In the genomic region with DNA sequence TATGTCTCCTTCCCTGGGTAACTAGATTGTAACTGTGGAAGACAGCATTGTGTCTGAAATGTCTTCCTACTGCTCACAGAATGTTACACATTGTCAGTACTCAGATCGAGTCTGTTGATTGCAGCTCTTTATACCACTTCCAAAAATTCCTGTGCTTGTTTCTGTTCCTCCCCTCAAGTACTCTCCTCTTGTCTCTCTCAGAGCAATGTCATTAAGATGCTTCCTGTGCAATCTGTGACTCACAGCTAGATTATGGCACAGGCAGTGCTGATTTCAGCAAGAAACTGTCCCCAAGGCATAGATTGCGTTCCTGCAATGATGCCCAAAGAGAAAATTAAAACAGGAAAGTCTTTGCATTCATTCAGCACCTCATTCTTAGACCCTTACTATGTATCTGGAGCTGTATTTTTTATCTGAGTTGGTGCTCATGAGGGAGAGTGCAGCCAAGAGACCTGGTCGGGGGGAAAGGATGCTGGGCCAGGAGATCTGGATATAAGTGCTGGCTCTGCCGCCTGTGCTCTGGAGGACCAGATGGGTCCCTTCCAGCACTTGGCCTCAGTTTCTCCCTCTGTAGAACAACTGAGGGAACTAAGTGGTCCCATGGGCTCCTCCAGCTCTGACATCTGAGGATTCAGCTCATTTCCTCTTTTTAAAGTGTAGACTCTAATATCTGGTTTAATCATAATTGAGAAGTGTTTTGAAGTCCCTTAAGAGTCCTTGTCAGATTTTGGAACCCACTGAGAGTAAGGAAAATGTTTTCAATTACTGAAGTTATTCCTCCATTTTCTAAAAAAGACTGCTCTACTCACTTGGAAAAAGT, we compare ENCODE assay signal across 9 cellular contexts. TPM values are rescaled to one million over a fixed set of nuclear protein-coding genes. Genes with fewer than 3 reads are reported as not detected.
DNase-seq lines count a peak whose midpoint lies in the region; ATAC-seq, FAIRE-seq and TF ChIP-seq lines count a peak whose summit lies in the region.
"Had no signal": no experiment of that assay in that cellular context is flagged by ENCODE, and none has a peak within 500 bp of the region (broad histone marks: within the 10 kb centered on the region; RNA-seq: fewer than 3 reads in every experiment).

No MANE protein-coding gene starts in this region.

- H3K4me1 ChIP-seq in Loucy (ENCODE audit: insufficient read depth, low read length, poor library complexity, severe bottlenecking) (peaks cover 8% of the 10 kb centered on the region), mucosa of descending colon (ENCODE audit: low read depth) (no peaks in the 10 kb centered on the region), MM.1S (ENCODE audit: low read length) (no peaks in the 10 kb centered on the region)

- no peak overlapping the region for H3K4me2 ChIP-seq in Loucy (ENCODE audit: low read depth, low read length, poor library complexity, severe bottlenecking)
- no peak overlapping the region for H3K4me2 ChIP-seq in MM.1S (ENCODE audit: low read depth, low read length)

- H3K27me3 ChIP-seq in Loucy (ENCODE audit: insufficient read depth, low read length, poor library complexity, severe bottlenecking), result no peaks in the 10 kb centered on the region
- H3K27me3 ChIP-seq in bronchial epithelial cell (ENCODE audit: control insufficient read depth, insufficient read depth, low read length), result no peaks in the 10 kb centered on the region
- no peaks in the 10 kb centered on the region for H3K27me3 ChIP-seq in MM.1S (replicated peaks; ENCODE audit: insufficient read depth, low read length)

- H2AFZ ChIP-seq in Loucy (ENCODE audit: low read length) (peak overlapping the region; percentile 46; the same call in 1 of the 2 replicates), MM.1S (ENCODE audit: low read length) (no peak overlapping the region)

- H4K20me1 ChIP-seq in Loucy (ENCODE audit: insufficient read depth, low read length, poor library complexity, severe bottlenecking), result no peaks in the 10 kb centered on the region
- no peaks in the 10 kb centered on the region for H4K20me1 ChIP-seq in MM.1S (ENCODE audit: insufficient read depth, low read length)

- H3K4me3 ChIP-seq in Loucy (ENCODE audit: low read length, poor library complexity, severe bottlenecking), result no peak overlapping the region
- no peak overlapping the region for H3K4me3 ChIP-seq in bronchial epithelial cell (ENCODE audit: low read depth, low read length)
- no peak overlapping the region for H3K4me3 ChIP-seq in mucosa of descending colon
- no peak overlapping the region for H3K4me3 ChIP-seq in MM.1S (ENCODE audit: low read length)

- DNase-seq in AML-193 (lab: John Stamatoyannopoulos, UW) (peak; percentile 8 to 10), bronchial epithelial cell (ENCODE audit: low read depth) (peak; percentile 49), mucosa of descending colon (no peak), MM.1S (no peak)
- DNase-seq in stimulated activated CD4-positive, alpha-beta T cell treated with anti-CD3 and anti-CD28 coated beads, Interleukin-4, amount 100 ng/mL, for 4 hours, result no peak
- DNase-seq: retina had no signal

- intact Hi-C loops in mucosa of descending colon (cut with DNase I, micrococcal nuclease), result no loop called here

- H3K27ac ChIP-seq in MM.1S (ENCODE audit: low read length), result no peak overlapping the region

- H3K36me3 ChIP-seq in Loucy (ENCODE audit: insufficient read depth, low read length), result no peaks in the 10 kb centered on the region
- no peaks in the 10 kb centered on the region for H3K36me3 ChIP-seq in bronchial epithelial cell (ENCODE audit: control insufficient read depth, insufficient read depth, low read length)
- no peaks in the 10 kb centered on the region for H3K36me3 ChIP-seq in mucosa of descending colon (ENCODE audit: low read depth)
- H3K36me3 ChIP-seq in MM.1S (replicated peaks; ENCODE audit: insufficient read depth, low read length), result no peaks in the 10 kb centered on the region

- H3K9me2 ChIP-seq in Loucy (replicated peaks; ENCODE audit: low read depth, low read length) (no peaks in the 10 kb centered on the region), MM.1S (replicated peaks; ENCODE audit: insufficient read depth, low read length) (no peaks in the 10 kb centered on the region)

- no peak for FAIRE-seq in bronchial epithelial cell (lab: Jason Lieb, UNC)

- peak; percentile 60 for ATAC-seq in mucosa of descending colon
- ATAC-seq in GM19351 (IDR thresholded peaks at IDR 0.05; ENCODE audit: unreplicated experiment), result no peak
- no peak for ATAC-seq in GM18517 (IDR thresholded peaks at IDR 0.05; ENCODE audit: unreplicated experiment)

- TF ChIP-seq CTCF in Loucy (conservative IDR thresholded peaks at IDR 0.05; ENCODE audit: low read length), result no peak
- TF ChIP-seq CTCF in bronchial epithelial cell (IDR thresholded peaks at IDR 0.05; ENCODE audit: insufficient read depth, low read length, severe bottlenecking), result no peak
- TF ChIP-seq CTCF in mucosa of descending colon (IDR thresholded peaks at IDR 0.05), result no peak
- TF ChIP-seq CTCF in MM.1S (IDR thresholded peaks at IDR 0.05; ENCODE audit: low read length), result no peak

- H3K79me2 ChIP-seq in Loucy (ENCODE audit: insufficient read depth, low read length) (no peaks in the 10 kb centered on the region), MM.1S (ENCODE audit: low read length) (no peaks in the 10 kb centered on the region)

- H3F3A ChIP-seq in Loucy (ENCODE audit: low read depth), result no peaks in the 10 kb centered on the region
- no peaks in the 10 kb centered on the region for H3F3A ChIP-seq in MM.1S (ENCODE audit: insufficient read depth, low read length)

- H3K9me3 ChIP-seq in Loucy (ENCODE audit: insufficient read depth, low read depth, low read length), result no peaks in the 10 kb centered on the region
- H3K9me3 ChIP-seq in mucosa of descending colon, result no peaks in the 10 kb centered on the region
- H3K9me3 ChIP-seq in MM.1S (replicated peaks; ENCODE audit: insufficient read depth, low read length), result no peaks in the 10 kb centered on the region

- H3K9ac ChIP-seq in Loucy (ENCODE audit: low read depth, low read length, poor library complexity, severe bottlenecking) (no peak overlapping the region), MM.1S (ENCODE audit: low read length) (no peak overlapping the region)

RNA-seq across cellular contexts. Expression of a gene that starts 40.8 kb away (rescaled TPM):
- total RNA-seq in bronchial epithelial cell (40.1 and 67.1 TPM in 2 replicates), mucosa of descending colon (10 to 100 TPM in 2 of 3 donors, 1 to 10 TPM in 1; 10.0 to 29.4 (median 25.3) TPM)

RNA-seq across cellular contexts. Expression of a gene that starts 54.9 kb away (rescaled TPM):
- 16.8 and 29.8 TPM in 2 replicates for total RNA-seq in bronchial epithelial cell
- total RNA-seq in mucosa of descending colon, result 10 to 100 TPM; 45.7 to 53.2 (median 49.4) TPM

Comparison
In these comparisons a context has a peak if more than half of its experiments do, and no peak if none do; other contexts are left out.
1. DNase-seq: peak in AML-193 (2 of 2) and bronchial epithelial cell (single experiment); none in mucosa of descending colon (0 of 3), MM.1S (single experiment) and stimulated activated CD4-positive, alpha-beta T cell treated with anti-CD3 and anti-CD28 coated beads, Interleukin-4, amount 100 ng/mL, for 4 hours (0 of 2).